ENCODE assay signal across 23 cellular contexts in the genomic region with DNA sequence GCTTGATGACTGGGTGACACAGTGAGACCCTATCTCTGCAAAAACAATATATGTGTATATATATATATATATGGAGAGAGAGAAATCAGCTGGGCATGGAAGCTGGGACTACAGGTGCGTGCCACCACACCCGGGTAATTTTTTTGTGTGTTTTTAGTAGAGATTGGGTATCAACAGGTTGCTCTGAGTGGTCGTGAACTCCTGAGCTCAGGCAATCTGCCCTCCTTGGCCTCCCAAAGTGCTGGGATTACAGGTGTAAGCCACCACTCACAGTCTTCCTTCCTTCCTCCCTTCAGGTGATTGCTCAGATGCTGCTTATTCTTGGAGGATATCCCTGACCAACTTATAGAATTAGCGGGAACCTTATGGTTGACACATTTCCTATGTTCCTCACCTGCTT.
"Had no signal": no experiment of that assay in that cellular context is flagged by ENCODE, and none has a peak within 500 bp of the region (broad histone marks: within the 10 kb centered on the region; RNA-seq: fewer than 3 reads in every experiment).

No MANE protein-coding gene starts in this region.

- H3K9me3 ChIP-seq: colonic mucosa, gastrocnemius medialis had no signal

- DNase-seq: colonic mucosa; cortex of kidney; dermis blood vessel endothelial cell; dorsolateral prefrontal cortex; effector CD4-positive, alpha-beta T cell; effector CD8-positive, alpha-beta T cell; effector memory CD4-positive, alpha-beta T cell; effector memory CD8-positive, alpha-beta T cell; endodermal cell; erythroblast; esophagus squamous epithelium; foreskin fibroblast; foreskin keratinocyte; foreskin melanocyte; gastrocnemius medialis; glutamatergic neuron; head of caudate nucleus; heart left ventricle; heart right ventricle had no signal

- H3K36me3 ChIP-seq: colonic mucosa, esophagus squamous epithelium, gastrocnemius medialis, gastroesophageal sphincter had no signal

- H3K4me3 ChIP-seq: colonic mucosa, coronary artery, dorsolateral prefrontal cortex, esophagus muscularis mucosa, esophagus squamous epithelium, gastrocnemius medialis, gastroesophageal sphincter, heart left ventricle, heart right ventricle had no signal

- H3K27ac ChIP-seq: colonic mucosa, coronary artery, dorsolateral prefrontal cortex, epithelial cell of prostate, esophagus muscularis mucosa, esophagus squamous epithelium, foreskin keratinocyte, gastrocnemius medialis, gastroesophageal sphincter, heart left ventricle, heart right ventricle had no signal

- H3K4me1 ChIP-seq: colonic mucosa, foreskin keratinocyte, gastroesophageal sphincter had no signal
